11 cellular contexts compared by ENCODE assay signal in genomic region chr6:31560697-31561058, GRCh38. TPM values are rescaled to one million over a fixed set of nuclear protein-coding genes. Genes with fewer than 3 reads are reported as not detected.
DNase-seq lines count a peak whose midpoint lies in the region; ATAC-seq, FAIRE-seq and TF ChIP-seq lines count a peak whose summit lies in the region.
"Had no signal": no experiment of that assay in that cellular context is flagged by ENCODE, and none has a peak within 500 bp of the region (broad histone marks: within the 10 kb centered on the region; RNA-seq: fewer than 3 reads in every experiment).

No MANE protein-coding gene starts in this region.

- H3K79me2 ChIP-seq in GM12878 (ENCODE audit: control insufficient read depth, insufficient read depth, low read length): peaks cover 16% of the 10 kb centered on the region

- H3K9me3 Mint-ChIP-seq in CD4-positive, alpha-beta T cell: no peaks in the 10 kb centered on the region
- H3K9me3 Mint-ChIP-seq in IgD-negative memory B cell: no peaks in the 10 kb centered on the region

- H3K27ac Mint-ChIP-seq in CD4-positive, alpha-beta T cell: peak overlapping the region; percentile 90
- H3K27ac Mint-ChIP-seq in IgD-negative memory B cell: peak overlapping the region; percentile 94 to 98 (median 95)

- FAIRE-seq in GM12878 (lab: Jason Lieb, UNC): no peak
- FAIRE-seq: colon had no signal

- no peaks in the 10 kb centered on the region for H3K9me3 ChIP-seq in CD4-positive, alpha-beta T cell (ENCODE audit: control insufficient read depth, low read length)
- no peaks in the 10 kb centered on the region for H3K9me3 ChIP-seq in GM12878 (replicated peaks; ENCODE audit: control insufficient read depth, insufficient read depth, low read length)
- H3K9me3 ChIP-seq in neutrophil: no peaks in the 10 kb centered on the region

- no peak for TF ChIP-seq POLR2A in GM12878 (IDR thresholded peaks at IDR 0.05; ENCODE audit: low read depth, low read length)

- 0 out of 2 replicates have a peak overlapping the region, but pooled peaks have one; percentile 18 for H3K4me3 ChIP-seq in GM12878
- H3K4me3 ChIP-seq in neutrophil (ENCODE audit: low read depth in 1 of 2, low read length in 1 of 2): peak overlapping the region; percentile 62 to 68

- H2AFZ ChIP-seq in GM12878 (ENCODE audit: control insufficient read depth, low read depth, low read length): no peak overlapping the region

- in situ Hi-C loops in GM12878 (cut with MboI): loop anchor here (25.0 kb wide), 2 partner anchors 1052 to 1402 kb away; partner anchors contain the start of genes BRD2 and HLA-DMA

- H3K4me1 Mint-ChIP-seq in CD4-positive, alpha-beta T cell (ENCODE audit: low read depth): peaks cover 67% of the 10 kb centered on the region
- H3K4me1 Mint-ChIP-seq in IgD-negative memory B cell: peaks cover 48 to 71% (median 69%) of the 10 kb centered on the region in 3 donors

- no peak for TF ChIP-seq EP300 in GM12878 (IDR thresholded peaks at IDR 0.05; ENCODE audit: borderline replicate concordance in 1 of 2, control insufficient read depth in 1 of 2, low read depth in 2 of 2, low read length in 2 of 2)

- no peak for TF ChIP-seq CTCF in CD4-positive, alpha-beta T cell (IDR thresholded peaks at IDR 0.05)
- TF ChIP-seq CTCF in GM12878 (IDR thresholded peaks at IDR 0.05 in 2 of 3, conservative IDR thresholded peaks at IDR 0.05 in 1 of 3; ENCODE audit: control insufficient read depth in 2 of 3, extremely low read depth in 1 of 3, insufficient read depth in 1 of 3, low read depth in 3 of 3, low read length in 3 of 3) (no peak), neutrophil (IDR thresholded peaks at IDR 0.05) (no peak)

- no peaks in the 10 kb centered on the region for H3K27me3 ChIP-seq in CD4-positive, alpha-beta T cell (ENCODE audit: control insufficient read depth, insufficient read depth, low read length)
- H3K27me3 ChIP-seq in GM12878 (replicated peaks in 1 of 2; ENCODE audit: control insufficient read depth in 2 of 2, insufficient read depth in 2 of 2, low read length in 1 of 2): no peaks in the 10 kb centered on the region
- no peaks in the 10 kb centered on the region for H3K27me3 ChIP-seq in neutrophil

- SMC1A ChIA-PET in GM12878 (lab: Charles Lee; ENCODE audit: uncharacterized antibody, unreplicated experiment): interaction anchor here (2.5 to 34.7 kb wide), 2 partner anchors 23 to 65 kb away, joined by 7 to 1989 read pairs; partner anchors contain the start of genes LST1, LTA, LTB and NCR3

- no TSS peak for BruUV-seq in GM12878 (replicated peaks; lab: Mats Ljungman, UMichigan)

- peaks cover 53% of the 10 kb centered on the region for H3K36me3 Mint-ChIP-seq in CD4-positive, alpha-beta T cell (ENCODE audit: low read depth)
- peaks cover 11% of the 10 kb centered on the region for H3K36me3 Mint-ChIP-seq in IgD-negative memory B cell

- no peak for ATAC-seq in CD4-positive, alpha-beta T cell (ENCODE audit: poor library complexity)
- ATAC-seq in GM12878: no peak
- ATAC-seq in HG03342 (IDR thresholded peaks at IDR 0.05; ENCODE audit: unreplicated experiment): no peak

- DNase-seq in CD4-positive, alpha-beta T cell: no peak
- DNase-seq in GM12878 (ENCODE audit: low read depth, low spot score) (no peak), SHP77 treated with DMSO at 0.1 percent for 48 hours (lab: John Stamatoyannopoulos, UW) (no peak), amygdala (lab: John Stamatoyannopoulos, UW) (no peak)
- DNase-seq in stimulated activated CD4-positive, alpha-beta T cell treated with anti-CD3 and anti-CD28 coated beads, Interleukin-2, amount 100 ng/mL, for 24 hours: no peak
- DNase-seq: activated CD4-positive, CD25-positive, alpha-beta regulatory T cell treated with anti-CD3 and anti-CD28 coated beads, Interleukin-2, amount 50 U/mL, for 72 hours had no signal

- H3K4me2 ChIP-seq in GM12878 (ENCODE audit: control insufficient read depth, insufficient read depth): peak overlapping the region; percentile 94

- RAD21 ChIA-PET in GM12878 (lab: Charles Lee; ENCODE audit: unreplicated experiment): interaction anchor here (0.5 to 15.9 kb wide), 5 partner anchors 9 to 264 kb away, joined by 3 to 620 read pairs (median 62); partner anchors contain the start of genes ATP6V1G2, LST1, LTA and LTB

- POLR2A ChIA-PET in CD4-positive, alpha-beta T cell (lab: Charles Lee): interaction anchor here (1.1 to 34.9 kb wide), 3 partner anchors 10 to 302 kb away, joined by 3 to 1160 read pairs (median 8); partner anchors contain the start of genes LST1, LTA, LTB and NCR3
- POLR2A ChIA-PET in GM12878 (lab: Charles Lee): interaction anchor here (0.8 to 9.1 kb wide), 5 partner anchors 9 to 56 kb away, joined by 3 to 255 read pairs (median 7); partner anchors contain the start of genes LTB and TNF

- intact Hi-C loops in CD4-positive, alpha-beta T cell (cut with DNase I, micrococcal nuclease): loop anchor here in 1 of 2 experiments (1.0 kb wide), 1 partner anchor 8 kb away; no protein-coding TSS in a partner anchor
- intact Hi-C loops in GM12878 (cut with micrococcal nuclease; ENCODE audit: unreplicated experiment): loop anchor here (1.0 kb wide), 2 partner anchors 8 to 16 kb away; no protein-coding TSS in a partner anchor

- CTCF ChIA-PET in CD4-positive, alpha-beta T cell (lab: Charles Lee): interaction anchor here (2.4 to 6.2 kb wide), 3 partner anchors 9 to 37 kb away, joined by 8 to 32 read pairs (median 11); no protein-coding TSS in a partner anchor
- CTCF ChIA-PET in GM12878 (lab: Yijun Ruan, JAX): interaction anchor here (0.9 to 34.8 kb wide), 5 partner anchors 8 to 27 kb away, joined by 4 to 2098 read pairs (median 27); partner anchors contain the start of genes LST1, LTB, NCR3 and TNF

- peak overlapping the region; percentile 82 for H3K4me3 Mint-ChIP-seq in CD4-positive, alpha-beta T cell
- H3K4me3 Mint-ChIP-seq in IgD-negative memory B cell: peak overlapping the region; percentile 84 to 96 (median 91)

- peak overlapping the region; percentile 74 for H3K27ac ChIP-seq in CD4-positive, alpha-beta T cell (ENCODE audit: low read depth, low read length)
- H3K27ac ChIP-seq in GM12878 (ENCODE audit: control insufficient read depth, insufficient read depth): peak overlapping the region; percentile 99
- peak overlapping the region; percentile 98 for H3K27ac ChIP-seq in neutrophil

- H3K27me3 Mint-ChIP-seq in CD4-positive, alpha-beta T cell: no peaks in the 10 kb centered on the region
- no peaks in the 10 kb centered on the region for H3K27me3 Mint-ChIP-seq in IgD-negative memory B cell

- H3K4me1 ChIP-seq in GM12878 (ENCODE audit: control insufficient read depth, insufficient read depth, low read length) (peaks cover 82% of the 10 kb centered on the region), neutrophil (ENCODE audit: control insufficient read depth in 1 of 2, insufficient read depth in 1 of 2, low read depth in 1 of 2, low read length in 1 of 2) (peaks cover 67 to 68% of the 10 kb centered on the region in 2 experiments)

- H4K20me1 ChIP-seq in GM12878 (ENCODE audit: control insufficient read depth, insufficient read depth): no peaks in the 10 kb centered on the region

- no peak for TF ChIP-seq RAD21 in GM12878 (IDR thresholded peaks at IDR 0.05; ENCODE audit: insufficient read depth, low read depth, low read length)

- H3K36me3 ChIP-seq in GM12878 (ENCODE audit: control insufficient read depth in 2 of 2, insufficient read depth in 2 of 2, low read length in 1 of 2) (peaks cover 0 to 8% of the 10 kb centered on the region in 2 experiments; a peak in 2 of 4 replicates), neutrophil (no peaks in the 10 kb centered on the region)

- H3K9ac ChIP-seq in GM12878 (ENCODE audit: control insufficient read depth, insufficient read depth, low read length): peak overlapping the region; percentile 56

RNA-seq across cellular contexts. Expression of gene LTA, which starts 11.4 kb away (rescaled TPM):
- total RNA-seq in CD4-positive, alpha-beta T cell: 10 to 100 TPM; 15.4 to 16.7 TPM
- 16.3 TPM for polyA plus RNA-seq in IgD-negative memory B cell
- 9.0 and 10.2 TPM in 2 replicates for total RNA-seq in GM12878 (2013; cell fraction: nucleolus; rRNA removed)
- 50.0 and 50.2 TPM in 2 replicates for total RNA-seq in GM12878 (2014; rRNA removed)
- total RNA-seq in GM12878 (2014; rRNA removed; fragmentation: Illumina TruSeq; extraction: Trizol): 35.8 and 36.4 TPM in 2 replicates
- total RNA-seq in GM12878 (2021): 69.8 and 72.5 TPM in 2 replicates
- polyA plus RNA-seq in GM12878 (2011; ENCODE audit: low read depth): 45.5 TPM
- 10.6 and 27.5 TPM in 2 replicates for polyA plus RNA-seq in GM12878 (2011; rRNA removed)
- polyA plus RNA-seq in GM12878 (2011; cell fraction: cytosol; rRNA removed): 30.5 and 33.8 TPM in 2 replicates
- 26.1 and 29.1 TPM in 2 replicates for polyA plus RNA-seq in GM12878 (2011; cell fraction: nucleus; rRNA removed)
- polyA plus RNA-seq in GM12878 (2012): 70.4 and 102 TPM in 2 replicates
- 84.7 and 94.0 TPM in 2 replicates for polyA plus RNA-seq in GM12878 (2014; fragmentation: Illumina TruSeq; extraction: Trizol)
- polyA plus RNA-seq in GM12878 (2014; fragmentation: Nextera tagmentation; extraction: Ambion mirVana): 100 to 1,000 TPM in 1 of 2 experiments, 10 to 100 TPM in 1; 87.8 to 100 TPM
- 40.8 and 46.9 TPM in 2 replicates for polyA plus RNA-seq in GM12878 (2014; rRNA removed)
- polyA plus RNA-seq in GM12878 (2016; fragmentation: Nextera tagmentation; extraction: Ambion mirVana): 10 to 100 TPM; 80.3 to 88.3 TPM
- polyA minus RNA-seq in GM12878 (2011; rRNA and poly(A)+ RNA removed): 17.0 and 17.4 TPM in 2 replicates
- polyA minus RNA-seq in GM12878 (2011; cell fraction: cytosol; rRNA and poly(A)+ RNA removed): 19.0 and 20.9 TPM in 2 replicates
- 4.0 and 4.9 TPM in 2 replicates for polyA minus RNA-seq in GM12878 (2011; cell fraction: nucleus; rRNA and poly(A)+ RNA removed)
- total RNA-seq: posterior vena cava had no signal

RNA-seq across cellular contexts. Expression of gene NFKBIL1, which starts 13.3 kb away (rescaled TPM):
- 1 to 10 TPM; 7.6 to 9.3 TPM for total RNA-seq in CD4-positive, alpha-beta T cell
- polyA plus RNA-seq in IgD-negative memory B cell (11.5 TPM), GM12878 (2011; rRNA removed) (3.1 and 5.9 TPM in 2 replicates), GM12878 (2014; fragmentation: Illumina TruSeq; extraction: Trizol) (0.65 and 1.5 TPM in 2 replicates), GM12878 (2014; fragmentation: Nextera tagmentation; extraction: Ambion mirVana) (under 1 TPM; 0.19 to 0.64 TPM), GM12878 (2014; rRNA removed) (13.9 and 15.1 TPM in 2 replicates), GM12878 (2016; fragmentation: Nextera tagmentation; extraction: Ambion mirVana) (10 to 100 TPM in 1 of 2 experiments, 1 to 10 TPM in 1; 8.2 to 11.1 TPM)
- 15.8 and 17.1 TPM in 2 replicates for total RNA-seq in GM12878 (2013; cell fraction: nucleolus; rRNA removed)
- total RNA-seq in GM12878 (2014; rRNA removed) (11.2 and 14.1 TPM in 2 replicates), GM12878 (2014; rRNA removed; fragmentation: Illumina TruSeq; extraction: Trizol) (5.3 and 5.4 TPM in 2 replicates), GM12878 (2021) (11.9 and 12.0 TPM in 2 replicates)
- 3.5 TPM for polyA plus RNA-seq in GM12878 (2011; ENCODE audit: low read depth)
- 9.2 and 15.5 TPM in 2 replicates for polyA plus RNA-seq in GM12878 (2011; cell fraction: cytosol; rRNA removed)
- 17.1 and 26.5 TPM in 2 replicates for polyA plus RNA-seq in GM12878 (2011; cell fraction: nucleus; rRNA removed)
- polyA plus RNA-seq in GM12878 (2012): 15.7 and 19.0 TPM in 2 replicates
- polyA minus RNA-seq in GM12878 (2011; rRNA and poly(A)+ RNA removed): 2.8 and 7.6 TPM in 2 replicates
- 3.7 and 6.3 TPM in 2 replicates for polyA minus RNA-seq in GM12878 (2011; cell fraction: cytosol; rRNA and poly(A)+ RNA removed)
- 4.5 and 11.0 TPM in 2 replicates for polyA minus RNA-seq in GM12878 (2011; cell fraction: nucleus; rRNA and poly(A)+ RNA removed)

RNA-seq across cellular contexts. Expression of gene ATP6V1G2, which starts 14.3 kb away (rescaled TPM):
- 1 to 10 TPM; 2.6 to 3.3 TPM for total RNA-seq in CD4-positive, alpha-beta T cell
- 0.53 TPM for polyA plus RNA-seq in IgD-negative memory B cell
- total RNA-seq in GM12878 (2013; cell fraction: nucleolus; rRNA removed): 3.5 and 6.3 TPM in 2 replicates
- 2.2 and 2.5 TPM in 2 replicates for total RNA-seq in GM12878 (2014; rRNA removed)
- 2.7 and 2.9 TPM in 2 replicates for total RNA-seq in GM12878 (2014; rRNA removed; fragmentation: Illumina TruSeq; extraction: Trizol)
- 2.5 and 3.5 TPM in 2 replicates for total RNA-seq in GM12878 (2021)
- polyA plus RNA-seq in GM12878 (2011; ENCODE audit: low read depth): 2.1 TPM
- 8.9 and 11.1 TPM in 2 replicates for polyA plus RNA-seq in GM12878 (2011; rRNA removed)
- polyA plus RNA-seq in GM12878 (2011; cell fraction: cytosol; rRNA removed): 4.8 and 5.9 TPM in 2 replicates
- 12.0 and 12.5 TPM in 2 replicates for polyA plus RNA-seq in GM12878 (2011; cell fraction: nucleus; rRNA removed)
- 2.4 and 3.1 TPM in 2 replicates for polyA plus RNA-seq in GM12878 (2012)
- polyA plus RNA-seq in GM12878 (2014; fragmentation: Illumina TruSeq; extraction: Trizol): 4.3 and 4.9 TPM in 2 replicates
- polyA plus RNA-seq in GM12878 (2014; fragmentation: Nextera tagmentation; extraction: Ambion mirVana): under 1 TPM; 0.45 to 0.58 TPM
- 2.6 and 3.5 TPM in 2 replicates for polyA plus RNA-seq in GM12878 (2014; rRNA removed)
- 1 to 10 TPM; 2.8 to 3.1 TPM for polyA plus RNA-seq in GM12878 (2016; fragmentation: Nextera tagmentation; extraction: Ambion mirVana)
- polyA minus RNA-seq in GM12878 (2011; rRNA and poly(A)+ RNA removed): 1.7 and 2.7 TPM in 2 replicates
- 0.94 TPM in 1 of 2 replicates, not detected in the other for polyA minus RNA-seq in GM12878 (2011; cell fraction: cytosol; rRNA and poly(A)+ RNA removed)
- polyA minus RNA-seq in GM12878 (2011; cell fraction: nucleus; rRNA and poly(A)+ RNA removed): 1.8 and 2.3 TPM in 2 replicates

RNA-seq across cellular contexts. Expression of gene TNF, which starts 14.7 kb away (rescaled TPM):
- total RNA-seq in CD4-positive, alpha-beta T cell: 10 to 100 TPM; 33.1 to 34.2 TPM
- polyA plus RNA-seq in IgD-negative memory B cell: 6.4 TPM
- 19.7 and 21.4 TPM in 2 replicates for total RNA-seq in GM12878 (2013; cell fraction: nucleolus; rRNA removed)
- 89.1 and 92.9 TPM in 2 replicates for total RNA-seq in GM12878 (2014; rRNA removed)
- total RNA-seq in GM12878 (2014; rRNA removed; fragmentation: Illumina TruSeq; extraction: Trizol): 68.6 and 70.2 TPM in 2 replicates
- 80.5 and 83.9 TPM in 2 replicates for total RNA-seq in GM12878 (2021)
- polyA plus RNA-seq in GM12878 (2011; ENCODE audit: low read depth): 12.5 TPM
- polyA plus RNA-seq in GM12878 (2011; rRNA removed): 15.0 and 22.7 TPM in 2 replicates
- polyA plus RNA-seq in GM12878 (2011; cell fraction: cytosol; rRNA removed): 28.8 and 29.4 TPM in 2 replicates
- polyA plus RNA-seq in GM12878 (2011; cell fraction: nucleus; rRNA removed): 74.0 and 77.8 TPM in 2 replicates
- 26.7 and 36.6 TPM in 2 replicates for polyA plus RNA-seq in GM12878 (2012)
- 50.6 and 74.3 TPM in 2 replicates for polyA plus RNA-seq in GM12878 (2014; fragmentation: Illumina TruSeq; extraction: Trizol)
- polyA plus RNA-seq in GM12878 (2014; fragmentation: Nextera tagmentation; extraction: Ambion mirVana): 10 to 100 TPM; 18.0 to 30.2 TPM
- polyA plus RNA-seq in GM12878 (2014; rRNA removed): 94.8 and 97.1 TPM in 2 replicates
- polyA plus RNA-seq in GM12878 (2016; fragmentation: Nextera tagmentation; extraction: Ambion mirVana): 10 to 100 TPM; 49.4 to 53.5 TPM
- polyA minus RNA-seq in GM12878 (2011; rRNA and poly(A)+ RNA removed): 12.1 and 23.3 TPM in 2 replicates
- polyA minus RNA-seq in GM12878 (2011; cell fraction: cytosol; rRNA and poly(A)+ RNA removed): 14.3 and 17.4 TPM in 2 replicates
- polyA minus RNA-seq in GM12878 (2011; cell fraction: nucleus; rRNA and poly(A)+ RNA removed): 34.0 and 36.5 TPM in 2 replicates

RNA-seq across cellular contexts. Expression of gene DDX39B, which starts 18.9 kb away (rescaled TPM):
- 100 to 1,000 TPM; 483 to 498 TPM for total RNA-seq in CD4-positive, alpha-beta T cell
- polyA plus RNA-seq in IgD-negative memory B cell: 89.4 TPM
- total RNA-seq in GM12878 (2013; cell fraction: nucleolus; rRNA removed): 503 and 551 TPM in 2 replicates
- 542 and 564 TPM in 2 replicates for total RNA-seq in GM12878 (2014; rRNA removed)
- total RNA-seq in GM12878 (2014; rRNA removed; fragmentation: Illumina TruSeq; extraction: Trizol): 316 and 317 TPM in 2 replicates
- total RNA-seq in GM12878 (2021): 337 and 345 TPM in 2 replicates
- 166 TPM for polyA plus RNA-seq in GM12878 (2011; ENCODE audit: low read depth)
- 399 and 625 TPM in 2 replicates for polyA plus RNA-seq in GM12878 (2011; rRNA removed)
- polyA plus RNA-seq in GM12878 (2011; cell fraction: cytosol; rRNA removed): 854 and 1,032 TPM in 2 replicates
- polyA plus RNA-seq in GM12878 (2011; cell fraction: nucleus; rRNA removed): 1,451 and 1,606 TPM in 2 replicates
- 337 and 387 TPM in 2 replicates for polyA plus RNA-seq in GM12878 (2012)
- polyA plus RNA-seq in GM12878 (2014; fragmentation: Illumina TruSeq; extraction: Trizol): 379 and 384 TPM in 2 replicates
- 100 to 1,000 TPM; 271 to 277 TPM for polyA plus RNA-seq in GM12878 (2014; fragmentation: Nextera tagmentation; extraction: Ambion mirVana)
- 661 and 728 TPM in 2 replicates for polyA plus RNA-seq in GM12878 (2014; rRNA removed)
- 100 to 1,000 TPM; 275 to 296 TPM for polyA plus RNA-seq in GM12878 (2016; fragmentation: Nextera tagmentation; extraction: Ambion mirVana)
- polyA minus RNA-seq in GM12878 (2011; rRNA and poly(A)+ RNA removed): 683 and 1,173 TPM in 2 replicates
- polyA minus RNA-seq in GM12878 (2011; cell fraction: cytosol; rRNA and poly(A)+ RNA removed): 192 and 243 TPM in 2 replicates
- 336 and 534 TPM in 2 replicates for polyA minus RNA-seq in GM12878 (2011; cell fraction: nucleus; rRNA and poly(A)+ RNA removed)
